ENCODE assay signal across 30 cellular contexts in the genomic region with DNA sequence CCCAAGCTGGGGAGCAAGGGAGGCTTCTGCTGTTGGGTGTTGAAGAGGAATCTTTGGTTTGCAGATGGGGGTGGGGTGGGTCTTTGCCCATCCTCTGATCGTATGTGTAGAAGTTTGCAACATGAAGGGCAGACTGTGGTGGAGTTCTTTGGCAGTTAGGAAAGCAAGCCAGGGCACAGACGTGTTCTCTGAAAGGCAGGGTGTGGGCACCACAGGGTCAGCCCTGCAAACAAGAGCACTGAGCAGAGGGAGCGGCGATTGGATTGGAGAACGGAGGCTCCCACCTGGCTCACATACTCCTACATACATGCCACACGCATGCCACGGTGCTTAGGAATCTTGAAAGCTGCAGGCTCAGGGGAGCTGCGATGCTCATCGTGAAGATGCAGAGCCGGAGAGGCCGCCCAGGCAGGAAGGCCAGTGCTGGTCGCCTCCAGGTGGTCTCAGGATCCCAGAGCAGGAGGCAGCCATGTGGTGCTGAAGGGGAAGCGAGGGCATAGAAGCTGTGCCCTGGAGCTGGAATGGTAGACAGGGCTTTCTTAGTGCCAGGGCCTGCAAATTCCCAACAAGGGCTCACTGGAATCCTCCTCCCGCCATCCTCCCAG.
"Had no signal": no experiment of that assay in that cellular context is flagged by ENCODE, and none has a peak within 500 bp of the region (broad histone marks: within the 10 kb centered on the region; RNA-seq: fewer than 3 reads in every experiment).

No MANE protein-coding gene starts in this region.

- H3K36me3 ChIP-seq: left lung, lower lobe of right lung, neural progenitor cell, ovary, right atrium auricular region, right lobe of liver, suprapubic skin, thoracic aorta, tibial artery, upper lobe of right lung had no signal

- H3K27ac ChIP-seq: left lung, lower lobe of right lung, neural progenitor cell, right atrium auricular region, right lobe of liver, suprapubic skin, thoracic aorta, tibial artery, upper lobe of right lung had no signal

- H3K9me3 Mint-ChIP-seq: immature natural killer cell, natural killer cell, nephron progenitor cell had no signal

- ATAC-seq: left colon, left lung, lower lobe of right lung, upper lobe of right lung had no signal

- H3K9me3 ChIP-seq: lower lobe of right lung, right atrium auricular region, right lobe of liver, suprapubic skin, thoracic aorta, tibial artery, upper lobe of right lung had no signal

- H3K27me3 Mint-ChIP-seq: naive B cell; progenitor cell of endocrine pancreas; stimulated activated naive CD8-positive, alpha-beta T cell treated with anti-CD3 and anti-CD28 coated beads, Interleukin-15, Interleukin-2, amounts not matched to agents 100 ng/mL and 50 ng/mL, for 24 hours had no signal

- FAIRE-seq: islet of Langerhans, kidney, urothelium cell line had no signal

- H3K27me3 ChIP-seq: left lung, neural progenitor cell, ovary, right atrium auricular region, right lobe of liver, suprapubic skin, tibial artery, upper lobe of right lung had no signal

- H3K27ac Mint-ChIP-seq: immature natural killer cell; mesothelial cell of epicardium; naive B cell; natural killer cell; nephron progenitor cell; neural progenitor cell; progenitor cell of endocrine pancreas; stimulated activated naive CD8-positive, alpha-beta T cell treated with anti-CD3 and anti-CD28 coated beads, Interleukin-15, Interleukin-2, amounts not matched to agents 100 ng/mL and 50 ng/mL, for 24 hours had no signal

- H3K4me1 ChIP-seq: left lung, lower lobe of right lung, neural progenitor cell, right atrium auricular region, right lobe of liver, suprapubic skin, tibial artery, upper lobe of right lung had no signal

- H3K4me3 ChIP-seq: left lung, lower lobe of right lung, neural progenitor cell, ovary, right atrium auricular region, right lobe of liver, suprapubic skin, thoracic aorta, tibial artery, upper lobe of right lung had no signal

- DNase-seq: hippocampal formation; immature natural killer cell; kidney; left colon; left lung; lower lobe of right lung; mammary epithelial cell; mesendoderm; naive B cell; natural killer cell; nephron progenitor cell; ovary; right lobe of liver; stimulated activated CD4-positive, alpha-beta T cell treated with anti-CD3 and anti-CD28 coated beads, Interleukin-12 subunit alpha, Interleukin-12 subunit beta, amount 100 ng/mL, for 4 hours; stimulated activated CD4-positive, alpha-beta T cell treated with anti-CD3 and anti-CD28 coated beads, Interleukin-15, amount 100 ng/mL, for 24 hours; stimulated activated CD4-positive, alpha-beta T cell treated with anti-CD3 and anti-CD28 coated beads, Interleukin-2, amount 100 ng/mL, for 24 hours; stimulated activated CD4-positive, alpha-beta T cell treated with anti-CD3 and anti-CD28 coated beads, Interleukin-4, amount 100 ng/mL, for 1 hour; stimulated activated naive CD4-positive, alpha-beta T cell; tibial artery; trophoblast cell; upper lobe of right lung had no signal

- H3K36me3 Mint-ChIP-seq: immature natural killer cell, mesothelial cell of epicardium, natural killer cell had no signal

- H3K4me1 Mint-ChIP-seq: mesothelial cell of epicardium, neural progenitor cell had no signal

- H3K4me3 Mint-ChIP-seq: immature natural killer cell; mesothelial cell of epicardium; natural killer cell; nephron progenitor cell; neural progenitor cell; stimulated activated naive CD8-positive, alpha-beta T cell treated with anti-CD3 and anti-CD28 coated beads, Interleukin-15, Interleukin-2, amounts not matched to agents 100 ng/mL and 50 ng/mL, for 24 hours had no signal
